8 cellular contexts compared by ENCODE assay signal in genomic region chr20:63739129-63740069, GRCh38. TPM values are rescaled to one million over a fixed set of nuclear protein-coding genes. Genes with fewer than 3 reads are reported as not detected.
A peak's percentile ranks its signal among the peaks of the same experiment; 100 is the strongest.
DNase-seq lines count a peak whose midpoint lies in the region; ATAC-seq, FAIRE-seq and TF ChIP-seq lines count a peak whose summit lies in the region.

TSS of gene SLC2A4RG (plus strand) at chr20:63739776. CDS start at chr20:63739913, 137 bp downstream.

- CTCF ChIA-PET in GM10248 (lab: Yijun Ruan, JAX), result no interaction called here

- peak within 1 kb of the TSS; percentile 85 for H3K4me2 ChIP-seq in keratinocyte (ENCODE audit: control insufficient read depth, extremely low read depth, insufficient read depth, low read depth, low read length)

- FAIRE-seq in keratinocyte (lab: Jason Lieb, UNC) (no peak), small intestine (lab: Jason Lieb, UNC) (no peak)

- H3K4me3 ChIP-seq in WI38 (ENCODE audit: low read depth, low read length) (peak within 1 kb of the TSS; percentile 70), keratinocyte (ENCODE audit: control insufficient read depth in 2 of 3, extremely low read depth in 1 of 3, insufficient read depth in 2 of 3, low read depth in 1 of 3, low read length in 3 of 3) (peak within 1 kb of the TSS; percentile 51 to 79 (median 73)), small intestine (ENCODE audit: low read depth in 1 of 2, low read length in 2 of 2) (peak within 1 kb of the TSS; percentile 74 to 78)

- no peaks in the 10 kb centered on the region for H3K9me3 ChIP-seq in keratinocyte (ENCODE audit: control insufficient read depth, low read depth, low read length)
- H3K9me3 ChIP-seq in small intestine (ENCODE audit: control insufficient read depth, low read depth), result no peaks in the 10 kb centered on the region

- peak; percentile 97 for DNase-seq in GM10248 (ENCODE audit: extremely low spot score)
- peak; percentile 81 for DNase-seq in NCI-H2171 treated with DMSO at 0.1 percent for 48 hours (lab: John Stamatoyannopoulos, UW)
- no peak for DNase-seq in keratinocyte (ENCODE audit: low read depth, low spot score)
- peak; percentile 83 for DNase-seq in small intestine

- peak within 1 kb of the TSS; percentile 12 for H2AFZ ChIP-seq in keratinocyte (ENCODE audit: control insufficient read depth, low read length)

- peak; percentile 51 for ATAC-seq in HG02588 (IDR thresholded peaks at IDR 0.05; ENCODE audit: unreplicated experiment)
- ATAC-seq in HG03460 (IDR thresholded peaks at IDR 0.05; ENCODE audit: unreplicated experiment), result no peak

- TF ChIP-seq CTCF in GM10248 (IDR thresholded peaks at IDR 0.05; ENCODE audit: control extremely low read depth, extremely low read depth, low read depth, missing control alignments) (no peak), WI38 (IDR thresholded peaks at IDR 0.05; ENCODE audit: low read depth, low read length) (no peak), keratinocyte (optimal IDR thresholded peaks at IDR 0.05 in 1 of 3, IDR thresholded peaks at IDR 0.05 in 1 of 3, conservative IDR thresholded peaks at IDR 0.05 in 1 of 3; ENCODE audit: extremely low read depth in 1 of 3, insufficient read depth in 2 of 3, low read length in 3 of 3) (no peak)

- peaks cover 14 to 17% of the 10 kb centered on the region in 2 experiments for H3K36me3 ChIP-seq in keratinocyte (ENCODE audit: control insufficient read depth in 2 of 2, extremely low read depth in 1 of 2, insufficient read depth in 2 of 2, low read length in 2 of 2)
- H3K36me3 ChIP-seq in small intestine (ENCODE audit: control insufficient read depth in 2 of 2, insufficient read depth in 2 of 2, low read length in 2 of 2), result peaks cover 5 to 6% of the 10 kb centered on the region in 2 donors

- dilution Hi-C loops in keratinocyte (cut with MboI; ENCODE audit: extremely low pct_ligation_motif_present, low sequenced_read_pairs), result no loop called here

- H3K27me3 ChIP-seq in keratinocyte (ENCODE audit: control insufficient read depth, extremely low read depth, insufficient read depth, low read length) (no peaks in the 10 kb centered on the region), small intestine (ENCODE audit: control insufficient read depth in 2 of 2, insufficient read depth in 2 of 2, low read length in 2 of 2) (no peaks in the 10 kb centered on the region)

- H3K9me1 ChIP-seq in keratinocyte (ENCODE audit: control insufficient read depth, extremely low read depth, insufficient read depth, low read length), result no peaks in the 10 kb centered on the region

- H3K79me2 ChIP-seq in keratinocyte (ENCODE audit: control insufficient read depth, insufficient read depth, low read length), result no peaks in the 10 kb centered on the region

- peaks cover 30% of the 10 kb centered on the region for H3K4me1 ChIP-seq in keratinocyte (ENCODE audit: control insufficient read depth, extremely low read depth, insufficient read depth, low read length)
- H3K4me1 ChIP-seq in small intestine (ENCODE audit: control insufficient read depth in 2 of 2, insufficient read depth in 1 of 2, low read depth in 1 of 2, low read length in 1 of 2), result peaks cover 1 to 4% of the 10 kb centered on the region in 2 donors

- H4K20me1 ChIP-seq in keratinocyte (ENCODE audit: control insufficient read depth, extremely low read depth, insufficient read depth, low read length), result no peaks in the 10 kb centered on the region

- H3K27ac ChIP-seq in cingulate gyrus (ENCODE audit: low read depth, low read length) (peak within 1 kb of the TSS; percentile 81), keratinocyte (ENCODE audit: control insufficient read depth, insufficient read depth, low read length) (peak within 1 kb of the TSS; percentile 28), small intestine (ENCODE audit: low read depth in 1 of 2, low read length in 1 of 2) (peak within 1 kb of the TSS; percentile 69 to 82)

- peak within 1 kb of the TSS; percentile 69 for H3K9ac ChIP-seq in keratinocyte (ENCODE audit: control insufficient read depth, extremely low read depth, insufficient read depth, low read length)

- 2 to 4% (median 2%) methylated on average over 28 to 136 of the region's 136 CpGs for WGBS in small intestine, 3 donors

- POLR2A ChIA-PET in GM10248 (lab: Yijun Ruan, JAX), result interaction anchor here (1.0 kb wide), 1 partner anchor 32 kb away, joined by 3 read pairs; the partner anchor contains the start of genes ARFRP1 and ZGPAT

RNA-seq across cellular contexts. Expression of gene SLC2A4RG, which starts in this region (rescaled TPM):
- polyA plus RNA-seq in keratinocyte (18.3 to 33.6 TPM (median 23.5 TPM) in 3 replicates), small intestine (10 to 100 TPM; 11.6 to 19.0 (median 16.2) TPM)
- 11.9 TPM for polyA plus RNA-seq in keratinocyte (2011; ENCODE audit: low read depth)
- 8.2 and 30.1 TPM in 2 replicates for polyA plus RNA-seq in keratinocyte (2011; cell fraction: cytosol; rRNA removed)
- 26.1 and 47.7 TPM in 2 replicates for polyA plus RNA-seq in keratinocyte (2011; cell fraction: nucleus; rRNA removed)
- 19.5 and 45.1 TPM in 2 replicates for polyA plus RNA-seq in keratinocyte (2012; ENCODE audit: low replicate concordance)
- 5.2 to 19.3 TPM (median 8.9 TPM) in 3 replicates for polyA minus RNA-seq in keratinocyte
- polyA minus RNA-seq in keratinocyte (2011; cell fraction: cytosol; rRNA and poly(A)+ RNA removed), result 47.8 TPM
- polyA minus RNA-seq in keratinocyte (2011; cell fraction: nucleus; rRNA and poly(A)+ RNA removed), result 9.2 and 15.1 TPM in 2 replicates

Comparison
In these comparisons a context has a peak if more than half of its experiments do, and no peak if none do; other contexts are left out.
1. H3K27ac ChIP-seq: peak in every context shown above with its lines; median percentile 81 in cingulate gyrus; 76 in small intestine; 28 in keratinocyte.